ENCODE assay signal across 8 cellular contexts in the genomic region with DNA sequence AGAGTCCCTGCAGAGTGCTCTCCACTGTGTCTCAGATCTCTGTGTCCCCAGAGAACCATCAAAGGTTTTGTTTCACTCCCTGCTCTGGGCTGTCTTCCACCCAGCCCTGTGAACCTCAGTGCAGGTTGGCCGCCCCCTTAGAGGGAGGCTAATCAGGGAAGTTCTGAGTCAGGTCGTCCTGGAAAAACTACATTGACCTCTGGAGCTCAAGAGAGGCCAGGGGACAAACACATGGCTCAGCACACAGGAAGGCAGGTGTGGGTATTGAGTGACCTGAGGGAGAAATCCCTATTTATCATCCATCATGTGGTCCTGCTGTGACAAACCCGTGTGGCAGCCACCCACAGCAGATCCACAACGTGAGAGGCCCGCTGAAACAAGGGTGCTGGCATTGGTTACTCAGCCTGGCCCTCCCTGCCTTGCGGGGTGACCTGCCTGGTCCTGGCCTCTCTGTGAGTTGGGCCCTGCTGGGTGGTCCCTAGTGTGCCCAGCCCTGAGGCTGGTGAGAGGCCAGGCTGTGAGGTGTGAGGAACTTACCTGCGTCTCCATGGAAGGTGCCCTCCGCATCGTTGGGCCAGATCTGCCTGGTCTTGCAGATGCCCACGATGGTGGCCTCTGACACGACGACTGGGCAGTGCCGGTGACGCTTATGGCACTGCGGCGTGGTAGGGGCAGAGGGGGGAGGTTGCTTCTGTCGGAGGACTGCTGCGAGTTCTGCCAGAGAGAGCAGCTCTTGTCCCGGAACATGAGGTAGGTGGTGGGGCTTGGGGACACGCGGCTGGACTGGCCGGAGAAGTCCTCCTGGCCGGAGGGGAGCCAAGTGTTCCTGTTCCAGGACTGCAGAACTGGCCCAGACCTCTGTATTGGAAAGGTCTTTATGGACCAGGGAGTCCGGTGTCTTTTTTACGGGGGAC. TPM values are rescaled to one million over a fixed set of nuclear protein-coding genes. Genes with fewer than 3 reads are reported as not detected.
DNase-seq lines count a peak whose midpoint lies in the region; ATAC-seq and TF ChIP-seq lines count a peak whose summit lies in the region.

No MANE protein-coding gene starts in this region.

- CTCF ChIA-PET in BJ (lab: Yijun Ruan, JAX), result interaction anchor here (1.2 to 22.2 kb wide), 8 partner anchors 10 to 206 kb away, joined by 3 to 670 read pairs (median 4); no protein-coding TSS in a partner anchor

- no peaks in the 10 kb centered on the region for H3K27me3 ChIP-seq in BJ (ENCODE audit: control insufficient read depth, insufficient read depth, low read length)
- H3K27me3 ChIP-seq in KMS-11 (ENCODE audit: insufficient read depth, low read depth), result no peaks in the 10 kb centered on the region
- H3K27me3 ChIP-seq in kidney epithelial cell (ENCODE audit: control insufficient read depth, insufficient read depth, low read length), result no peaks in the 10 kb centered on the region
- H3K27me3 ChIP-seq in foreskin keratinocyte, result no peaks in the 10 kb centered on the region

- peak; percentile 5 for ATAC-seq in stimulated activated naive CD8-positive, alpha-beta T cell treated with anti-CD3 and anti-CD28 coated beads, Interleukin-15, Interleukin-2, amounts not matched to agents 100 U/mL and 50 U/mL, for 24 hours
- ATAC-seq in HG03457 (IDR thresholded peaks at IDR 0.05; ENCODE audit: unreplicated experiment) (no peak), foreskin keratinocyte (no peak), HG03521 (IDR thresholded peaks at IDR 0.05; ENCODE audit: unreplicated experiment) (no peak)

- peak overlapping the region; percentile 22; the same call in 1 of the 2 replicates for H3K9ac ChIP-seq in KMS-11

- H3K36me3 ChIP-seq in BJ (ENCODE audit: control insufficient read depth, insufficient read depth, low read length) (peaks cover 3% of the 10 kb centered on the region; the same call in 1 of the 2 replicates), KMS-11 (ENCODE audit: insufficient read depth) (no peaks in the 10 kb centered on the region), kidney epithelial cell (ENCODE audit: control insufficient read depth, insufficient read depth, low read length) (no peaks in the 10 kb centered on the region)

- POLR2A ChIA-PET in BJ (lab: Charles Lee), result no interaction called here

- DNase-seq in BJ (ENCODE audit: low read depth), result no peak
- no peak for DNase-seq in kidney epithelial cell (ENCODE audit: low read depth)
- DNase-seq in stimulated activated naive CD8-positive, alpha-beta T cell treated with anti-CD3 and anti-CD28 coated beads, Interleukin-15, Interleukin-2, amounts not matched to agents 100 U/mL and 50 U/mL, for 24 hours, result peak; percentile 39
- DNase-seq in foreskin keratinocyte, result no peak

- TF ChIP-seq CTCF in BJ (IDR thresholded peaks at IDR 0.05; ENCODE audit: insufficient read depth, low read depth, low read length) (no peak), KMS-11 (conservative IDR thresholded peaks at IDR 0.05; ENCODE audit: low read depth, low read length) (no peak), kidney epithelial cell (IDR thresholded peaks at IDR 0.05; ENCODE audit: insufficient read depth, low read length, poor library complexity, severe bottlenecking) (no peak), foreskin keratinocyte (conservative IDR thresholded peaks at IDR 0.05) (no peak)

- H4K20me1 ChIP-seq in KMS-11 (ENCODE audit: insufficient read depth), result no peaks in the 10 kb centered on the region; the same call in 1 of the 2 replicates

- H3K79me2 ChIP-seq in KMS-11 (ENCODE audit: insufficient read depth, low read depth), result peaks cover 35% of the 10 kb centered on the region

- H2AFZ ChIP-seq in KMS-11 (ENCODE audit: low read depth), result peak overlapping the region; percentile 41; the same call in 1 of the 2 replicates

- peak overlapping the region; percentile 71 for H3K4me2 ChIP-seq in KMS-11

- H3K4me1 ChIP-seq in KMS-11 (ENCODE audit: low read depth, poor library complexity, severe bottlenecking) (peaks cover 35% of the 10 kb centered on the region), foreskin keratinocyte (peaks cover 17% of the 10 kb centered on the region)

- peak overlapping the region; percentile 61 for H3K4me3 ChIP-seq in BJ (ENCODE audit: low read depth, low read length)
- H3K4me3 ChIP-seq in KMS-11 (IDR thresholded peaks at IDR 0.05; ENCODE audit: insufficient read depth, low read depth, low read length), result no peak overlapping the region
- H3K4me3 ChIP-seq in kidney epithelial cell (ENCODE audit: low read depth, low read length), result peak overlapping the region; percentile 76

- H3K27ac ChIP-seq in KMS-11 (peak overlapping the region; percentile 32; the same call in 1 of the 2 replicates), angular gyrus (ENCODE audit: low read depth, low read length) (peak overlapping the region; percentile 1), foreskin keratinocyte (no peak overlapping the region)

RNA-seq across cellular contexts. Expression of gene BCR, which starts 0.7 kb away (rescaled TPM):
- polyA plus RNA-seq in BJ (2011; rRNA removed), result 15.6 and 24.0 TPM in 2 replicates
- polyA minus RNA-seq in BJ (2011; rRNA and poly(A)+ RNA removed), result 72.5 and 78.5 TPM in 2 replicates
- total RNA-seq in kidney epithelial cell, result 42.5 and 44.2 TPM in 2 replicates
- total RNA-seq in foreskin keratinocyte, result 55.6 and 58.1 TPM in 2 replicates
- polyA plus RNA-seq in foreskin keratinocyte, result 32.6 and 37.5 TPM in 2 replicates

RNA-seq across cellular contexts. Expression of gene RAB36, which starts 34.4 kb away (rescaled TPM):
- polyA plus RNA-seq in BJ (2011; rRNA removed), result 5.7 and 10.1 TPM in 2 replicates
- polyA minus RNA-seq in BJ (2011; rRNA and poly(A)+ RNA removed), result 5.8 and 8.3 TPM in 2 replicates
- 5.7 and 6.4 TPM in 2 replicates for total RNA-seq in kidney epithelial cell
- 3.2 and 4.4 TPM in 2 replicates for total RNA-seq in foreskin keratinocyte
- 2.6 and 3.4 TPM in 2 replicates for polyA plus RNA-seq in foreskin keratinocyte

RNA-seq across cellular contexts. Expression of gene RSPH14, which starts 37.8 kb away (rescaled TPM):
- polyA plus RNA-seq in BJ (2011; rRNA removed) (0.23 and 0.32 TPM in 2 replicates), foreskin keratinocyte (0.36 TPM in 1 of 2 replicates, not detected in the other)
- polyA minus RNA-seq in BJ (2011; rRNA and poly(A)+ RNA removed), result not detected in 2 replicates
- total RNA-seq in kidney epithelial cell (0.67 and 1.8 TPM in 2 replicates), foreskin keratinocyte (not detected in 2 replicates)
